Comparison of ENCODE assay signal across 11 cellular contexts in the genomic region with DNA sequence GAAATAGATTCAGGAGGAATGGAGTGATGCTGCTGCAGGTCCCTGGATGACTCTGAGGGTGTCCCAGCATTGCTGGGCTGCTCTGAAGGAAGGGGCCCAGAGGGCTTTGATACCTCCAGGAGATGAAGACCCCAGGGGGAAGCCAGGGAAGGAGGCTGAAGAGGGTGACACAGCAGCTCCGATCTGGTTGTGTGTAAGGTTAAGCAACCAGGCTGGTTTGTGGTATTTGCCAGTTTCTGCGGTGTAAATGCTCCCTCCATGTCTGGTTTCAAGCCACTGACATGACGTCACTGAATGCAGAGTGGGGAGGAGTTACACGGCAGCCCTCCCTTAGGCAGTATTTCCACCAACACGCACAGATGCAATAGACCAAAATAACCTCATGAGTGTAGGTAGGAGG. TPM values are rescaled to one million over a fixed set of nuclear protein-coding genes. Genes with fewer than 3 reads are reported as not detected.
DNase-seq lines count a peak whose midpoint lies in the region; ATAC-seq and TF ChIP-seq lines count a peak whose summit lies in the region.
"Had no signal": no experiment of that assay in that cellular context is flagged by ENCODE, and none has a peak within 500 bp of the region (broad histone marks: within the 10 kb centered on the region; RNA-seq: fewer than 3 reads in every experiment).

No MANE protein-coding gene starts in this region.

- no peaks in the 10 kb centered on the region for H4K20me1 ChIP-seq in smooth muscle cell (ENCODE audit: low read depth)

- TF ChIP-seq CTCF in smooth muscle cell (IDR thresholded peaks at IDR 0.05; ENCODE audit: borderline replicate concordance, insufficient read depth, poor library complexity, severe bottlenecking), result no peak

- H3F3A ChIP-seq in smooth muscle cell (ENCODE audit: low read depth), result peaks cover 23% of the 10 kb centered on the region

- CTCF ChIA-PET in activated CD4-positive, alpha-beta T cell treated with anti-CD3 and anti-CD28 coated beads for 36 hours (lab: Charles Lee), result interaction anchor here (2.2 kb wide), 1 partner anchor 8 kb away, joined by 5 read pairs; no protein-coding TSS in a partner anchor

- POLR2A ChIA-PET in activated CD4-positive, alpha-beta T cell treated with anti-CD3 and anti-CD28 coated beads for 36 hours (lab: Charles Lee), result no interaction called here

- in situ Hi-C loops in ACHN (cut with HindIII; ENCODE audit: low pct_ligation_motif_present, low pct_unique_long_range_greater_than_20kb, low sequenced_read_pairs), result loop anchor here (25.0 kb wide), 1 partner anchor 196 kb away; a partner anchor contains a TSS

- peak overlapping the region; percentile 43 for H3K4me2 ChIP-seq in smooth muscle cell

- no peaks in the 10 kb centered on the region for H3K27me3 Mint-ChIP-seq in activated CD4-positive, alpha-beta T cell treated with anti-CD3 and anti-CD28 coated beads for 36 hours

- no peaks in the 10 kb centered on the region for H3K4me1 Mint-ChIP-seq in activated CD4-positive, alpha-beta T cell treated with anti-CD3 and anti-CD28 coated beads for 36 hours

- H3K9me3 ChIP-seq in smooth muscle cell (replicated peaks; ENCODE audit: low read depth), result no peaks in the 10 kb centered on the region
- H3K9me3 ChIP-seq: transverse colon had no signal

- H3K9me3 Mint-ChIP-seq in activated CD4-positive, alpha-beta T cell treated with anti-CD3 and anti-CD28 coated beads for 36 hours (ENCODE audit: low read depth), result no peaks in the 10 kb centered on the region

- H3K4me1 ChIP-seq in smooth muscle cell (ENCODE audit: low read depth), result peaks cover 16% of the 10 kb centered on the region
- H3K4me1 ChIP-seq: transverse colon had no signal

- no peaks in the 10 kb centered on the region for H3K36me3 Mint-ChIP-seq in activated CD4-positive, alpha-beta T cell treated with anti-CD3 and anti-CD28 coated beads for 36 hours (ENCODE audit: low read depth)

- peak overlapping the region; percentile 87 for H3K9ac ChIP-seq in smooth muscle cell (ENCODE audit: low read depth)

- peak; percentile 80 for ATAC-seq in activated CD4-positive, alpha-beta T cell treated with anti-CD3 and anti-CD28 coated beads for 36 hours
- no peak for ATAC-seq in HG03095 (IDR thresholded peaks at IDR 0.05; ENCODE audit: unreplicated experiment)

- intact Hi-C loops in activated CD4-positive, alpha-beta T cell treated with anti-CD3 and anti-CD28 coated beads for 36 hours (cut with DNase I, micrococcal nuclease), result no loop called here

- no peak overlapping the region for H3K4me3 Mint-ChIP-seq in activated CD4-positive, alpha-beta T cell treated with anti-CD3 and anti-CD28 coated beads for 36 hours

- H2AFZ ChIP-seq in smooth muscle cell (ENCODE audit: low read depth), result no peak overlapping the region

- peak overlapping the region; percentile 96 for H3K27ac ChIP-seq in smooth muscle cell (ENCODE audit: low read depth)
- H3K27ac ChIP-seq: C4-2B, transverse colon had no signal

- H3K27me3 ChIP-seq in smooth muscle cell (ENCODE audit: low read depth), result no peaks in the 10 kb centered on the region
- H3K27me3 ChIP-seq: transverse colon had no signal

- WGBS in smooth muscle cell (ENCODE audit: low lambda C conversion rate), result under 1% methylated on average over 5 of the region's 5 CpGs

- H3K79me2 ChIP-seq in smooth muscle cell (ENCODE audit: low read depth), result no peaks in the 10 kb centered on the region

- no peak overlapping the region for H3K27ac Mint-ChIP-seq in activated CD4-positive, alpha-beta T cell treated with anti-CD3 and anti-CD28 coated beads for 36 hours

- H3K36me3 ChIP-seq in smooth muscle cell (ENCODE audit: low read depth), result no peaks in the 10 kb centered on the region
- H3K36me3 ChIP-seq: transverse colon had no signal

- DNase-seq in activated CD4-positive, alpha-beta T cell treated with anti-CD3 and anti-CD28 coated beads for 36 hours, result peak; percentile 62
- DNase-seq in activated CD4-positive, alpha-beta T cell treated with anti-CD3 and anti-CD28 coated beads for 1 hour, result no peak
- DNase-seq in NOMO-1 treated with DMSO at 0.1 percent for 48 hours (lab: John Stamatoyannopoulos, UW; ENCODE audit: unreplicated experiment) (peak; percentile 73), ecto neural progenitor cell (ENCODE audit: low spot score) (peak; percentile 31), smooth muscle cell (lab: John Stamatoyannopoulos, UW; ENCODE audit: unreplicated experiment) (peak; percentile 34), hepatic stellate cell (ENCODE audit: low spot score) (no peak), ACHN (no peak)
- DNase-seq: transverse colon had no signal

- no peak overlapping the region for H3K4me3 ChIP-seq in smooth muscle cell
- H3K4me3 ChIP-seq: transverse colon had no signal

RNA-seq across cellular contexts. Expression of a gene that starts 40.0 kb away (rescaled TPM):
- not detected for total RNA-seq in activated CD4-positive, alpha-beta T cell treated with anti-CD3 and anti-CD28 coated beads for 36 hours
- total RNA-seq in smooth muscle cell, result not detected in 2 replicates
- polyA plus RNA-seq in smooth muscle cell, result 0.46 and 0.74 TPM in 2 replicates
- total RNA-seq: dermis microvascular lymphatic vessel endothelial cell, transverse colon had no signal

RNA-seq across cellular contexts. Expression of a gene that starts 46.7 kb away (rescaled TPM):
- not detected for total RNA-seq in activated CD4-positive, alpha-beta T cell treated with anti-CD3 and anti-CD28 coated beads for 36 hours
- total RNA-seq in smooth muscle cell, result 0.27 TPM in 1 of 2 replicates, not detected in the other
- polyA plus RNA-seq in smooth muscle cell, result not detected in 2 replicates
- total RNA-seq: dermis microvascular lymphatic vessel endothelial cell, transverse colon had no signal

Comparison
In these comparisons a context has a peak if more than half of its experiments do, and no peak if none do; other contexts are left out.
1. DNase-seq: peak in activated CD4-positive, alpha-beta T cell treated with anti-CD3 and anti-CD28 coated beads for 36 hours (single experiment), NOMO-1 treated with DMSO at 0.1 percent for 48 hours (single experiment), ecto neural progenitor cell (single experiment) and smooth muscle cell (single experiment); none in activated CD4-positive, alpha-beta T cell treated with anti-CD3 and anti-CD28 coated beads for 1 hour (single experiment), hepatic stellate cell (single experiment) and ACHN (single experiment).